Comparison of ENCODE assay signal across 1 cellular context in the genomic region with DNA sequence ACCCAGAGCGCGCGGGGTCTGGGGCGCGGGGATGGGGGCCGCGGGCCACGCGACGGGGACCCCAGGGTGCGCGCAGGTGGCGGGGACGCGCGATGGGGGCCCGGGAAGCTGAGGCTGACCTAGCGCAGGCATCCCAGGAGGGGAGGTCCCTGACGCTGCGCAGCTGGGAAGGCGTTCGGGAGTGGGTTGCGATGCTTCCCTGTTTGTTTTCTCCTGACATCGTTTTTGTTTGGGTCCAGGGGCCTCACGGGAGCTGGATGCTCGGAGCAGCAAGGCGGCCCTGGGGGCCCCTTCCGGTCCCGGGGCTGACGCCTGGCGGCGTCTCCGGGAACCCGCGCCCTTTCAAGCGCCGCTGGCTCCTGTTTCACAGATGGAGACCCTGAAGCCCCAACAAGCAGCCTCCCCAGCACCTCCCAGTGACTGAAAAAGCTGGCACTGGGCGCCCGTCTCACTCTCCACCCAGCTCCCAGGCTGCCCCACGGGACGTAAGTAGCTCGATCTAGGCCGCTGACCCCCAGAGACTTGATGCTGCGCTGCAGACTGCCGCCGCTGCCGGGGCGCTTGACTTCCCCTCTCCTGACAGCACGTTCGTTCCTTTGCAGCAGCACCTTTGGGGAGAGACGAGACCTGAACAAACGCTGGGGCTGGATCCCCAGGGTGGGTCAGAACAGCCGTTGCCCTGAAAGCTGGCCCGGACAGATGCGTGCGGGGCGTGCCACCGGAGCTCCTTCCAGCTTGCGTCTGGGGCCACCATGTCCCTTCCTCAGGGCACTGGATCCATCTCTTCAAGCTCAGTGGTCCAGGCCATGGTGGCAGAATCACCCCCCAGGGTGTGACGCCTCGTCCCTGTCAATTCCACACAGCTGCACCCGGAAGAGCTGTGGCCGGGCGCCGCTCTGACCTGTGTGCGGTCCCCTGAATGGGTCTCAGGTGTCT.
TF ChIP-seq lines count a peak whose summit lies in the region.

No MANE protein-coding gene starts in this region.

TF ChIP-seq in GM12878, 131 proteins besides CTCF, POLR2A, EP300 and RAD21 (continued from another document):
- TF ChIP-seq, protein P1, sequence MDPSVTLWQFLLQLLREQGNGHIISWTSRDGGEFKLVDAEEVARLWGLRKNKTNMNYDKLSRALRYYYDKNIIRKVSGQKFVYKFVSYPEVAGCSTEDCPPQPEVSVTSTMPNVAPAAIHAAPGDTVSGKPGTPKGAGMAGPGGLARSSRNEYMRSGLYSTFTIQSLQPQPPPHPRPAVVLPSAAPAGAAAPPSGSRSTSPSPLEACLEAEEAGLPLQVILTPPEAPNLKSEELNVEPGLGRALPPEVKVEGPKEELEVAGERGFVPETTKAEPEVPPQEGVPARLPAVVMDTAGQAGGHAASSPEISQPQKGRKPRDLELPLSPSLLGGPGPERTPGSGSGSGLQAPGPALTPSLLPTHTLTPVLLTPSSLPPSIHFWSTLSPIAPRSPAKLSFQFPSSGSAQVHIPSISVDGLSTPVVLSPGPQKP (IDR thresholded peaks at IDR 0.05; ENCODE audit: low read depth, low read length): peak; percentile 59; the same call in 1 of the 2 replicates
- TF ChIP-seq CHD2 (IDR thresholded peaks at IDR 0.05; ENCODE audit: borderline replicate concordance, low read depth, low read length) (no peak), RUNX3 (IDR thresholded peaks at IDR 0.05; ENCODE audit: low read length) (no peak), EGR1 (IDR thresholded peaks at IDR 0.05; ENCODE audit: borderline replicate concordance in 1 of 2, low read depth in 2 of 2, low read length in 2 of 2) (no peak), POLR2AphosphoS5 (IDR thresholded peaks at IDR 0.05; ENCODE audit: low read length) (no peak), DPF2 (IDR thresholded peaks at IDR 0.05) (peak; percentile 53; the same call in 1 of the 2 replicates), CBX5 (IDR thresholded peaks at IDR 0.05; ENCODE audit: low read depth) (no peak), SMC3 (IDR thresholded peaks at IDR 0.05; ENCODE audit: borderline replicate concordance, low read length) (peak; percentile 26; the same call in 1 of the 2 replicates), EZH2 (IDR thresholded peaks at IDR 0.05; ENCODE audit: borderline replicate concordance, control insufficient read depth, low read depth, low read length) (no peak), KLF5 (IDR thresholded peaks at IDR 0.05; ENCODE audit: partially characterized antibody) (no peak), LARP7 (IDR thresholded peaks at IDR 0.05) (no peak; the same call in none of the 2 replicates), ETV6 (conservative IDR thresholded peaks at IDR 0.05 in 1 of 2, IDR thresholded peaks at IDR 0.05 in 1 of 2; ENCODE audit: borderline replicate concordance in 1 of 2, low read depth in 1 of 2) (no peak), ESRRA (IDR thresholded peaks at IDR 0.05; ENCODE audit: low read length) (no peak), BCL3 (IDR thresholded peaks at IDR 0.05; ENCODE audit: borderline replicate concordance, insufficient read depth, low read depth, low read length, poor library complexity, severe bottlenecking) (no peak), BCLAF1 (IDR thresholded peaks at IDR 0.05) (no peak), SUZ12 (IDR thresholded peaks at IDR 0.05; ENCODE audit: unreplicated experiment) (no peak), SPI1 (IDR thresholded peaks at IDR 0.05; ENCODE audit: borderline replicate concordance, insufficient read depth, low read depth, low read length) (no peak), ZZZ3 (IDR thresholded peaks at IDR 0.05; ENCODE audit: control insufficient read depth, insufficient read length, low read depth) (no peak)
- TF ChIP-seq, protein P2, sequence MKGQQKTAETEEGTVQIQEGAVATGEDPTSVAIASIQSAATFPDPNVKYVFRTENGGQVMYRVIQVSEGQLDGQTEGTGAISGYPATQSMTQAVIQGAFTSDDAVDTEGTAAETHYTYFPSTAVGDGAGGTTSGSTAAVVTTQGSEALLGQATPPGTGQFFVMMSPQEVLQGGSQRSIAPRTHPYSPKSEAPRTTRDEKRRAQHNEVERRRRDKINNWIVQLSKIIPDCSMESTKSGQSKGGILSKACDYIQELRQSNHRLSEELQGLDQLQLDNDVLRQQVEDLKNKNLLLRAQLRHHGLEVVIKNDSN (IDR thresholded peaks at IDR 0.05; ENCODE audit: borderline replicate concordance, extremely low read length, insufficient read depth, low read depth, low read length): no peak
- TF ChIP-seq, protein P3, sequence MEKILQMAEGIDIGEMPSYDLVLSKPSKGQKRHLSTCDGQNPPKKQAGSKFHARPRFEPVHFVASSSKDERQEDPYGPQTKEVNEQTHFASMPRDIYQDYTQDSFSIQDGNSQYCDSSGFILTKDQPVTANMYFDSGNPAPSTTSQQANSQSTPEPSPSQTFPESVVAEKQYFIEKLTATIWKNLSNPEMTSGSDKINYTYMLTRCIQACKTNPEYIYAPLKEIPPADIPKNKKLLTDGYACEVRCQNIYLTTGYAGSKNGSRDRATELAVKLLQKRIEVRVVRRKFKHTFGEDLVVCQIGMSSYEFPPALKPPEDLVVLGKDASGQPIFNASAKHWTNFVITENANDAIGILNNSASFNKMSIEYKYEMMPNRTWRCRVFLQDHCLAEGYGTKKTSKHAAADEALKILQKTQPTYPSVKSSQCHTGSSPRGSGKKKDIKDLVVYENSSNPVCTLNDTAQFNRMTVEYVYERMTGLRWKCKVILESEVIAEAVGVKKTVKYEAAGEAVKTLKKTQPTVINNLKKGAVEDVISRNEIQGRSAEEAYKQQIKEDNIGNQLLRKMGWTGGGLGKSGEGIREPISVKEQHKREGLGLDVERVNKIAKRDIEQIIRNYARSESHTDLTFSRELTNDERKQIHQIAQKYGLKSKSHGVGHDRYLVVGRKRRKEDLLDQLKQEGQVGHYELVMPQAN (conservative IDR thresholded peaks at IDR 0.05): no peak; the same call in 1 of the 2 replicates
